In the genomic region with DNA sequence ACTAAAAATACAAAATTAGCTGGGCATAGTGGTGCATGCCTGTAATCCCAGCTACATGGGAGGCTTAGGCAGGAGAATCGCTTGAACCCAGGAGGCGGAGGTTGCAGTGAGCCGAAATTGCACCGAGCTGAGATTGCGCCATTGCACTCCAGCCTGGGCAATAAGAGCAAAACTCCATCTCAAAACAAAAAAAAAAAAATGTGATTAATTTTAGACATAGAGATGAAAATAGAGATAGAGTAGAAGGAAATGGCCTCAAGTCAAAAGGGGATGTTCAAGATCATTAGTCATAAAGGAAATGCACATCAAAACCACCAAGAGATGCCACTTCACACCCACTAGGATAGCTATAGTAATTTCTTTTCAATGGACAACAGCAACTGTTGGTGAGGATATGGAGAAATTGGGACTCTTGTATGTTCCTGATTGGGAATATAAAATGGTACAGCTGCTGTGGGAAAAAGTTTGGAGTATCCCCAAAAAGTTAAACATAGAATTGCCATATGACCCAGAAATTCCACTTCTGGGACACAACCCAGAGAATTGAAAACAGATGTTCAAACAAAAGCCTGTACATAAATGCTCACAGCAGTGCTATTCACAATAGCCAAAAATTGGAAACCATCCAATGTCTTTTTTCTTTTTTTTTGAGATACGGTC, we compare ENCODE assay signal across 8 cellular contexts. TPM values are rescaled to one million over a fixed set of nuclear protein-coding genes. Genes with fewer than 3 reads are reported as not detected.
DNase-seq lines count a peak whose midpoint lies in the region; FAIRE-seq and TF ChIP-seq lines count a peak whose summit lies in the region.

No MANE protein-coding gene starts in this region.

- H3K9me3 ChIP-seq in DOHH2 (ENCODE audit: control insufficient read depth, insufficient read depth, low read length) (no peaks in the 10 kb centered on the region), Peyer's patch (no peaks in the 10 kb centered on the region)
- no peaks in the 10 kb centered on the region for H3K9me3 ChIP-seq in CD8-positive, alpha-beta memory T cell (ENCODE audit: low read length)

- POLR2A ChIA-PET in CD8-positive, alpha-beta memory T cell (lab: Charles Lee), result no interaction called here

- peak overlapping the region in 2 of 8 donors; percentile 7 to 85 for H3K27ac Mint-ChIP-seq in CD8-positive, alpha-beta memory T cell

- no peaks in the 10 kb centered on the region for H3K27me3 Mint-ChIP-seq in CD8-positive, alpha-beta memory T cell

- no peak for TF ChIP-seq CTCF in DOHH2 (IDR thresholded peaks at IDR 0.05; ENCODE audit: low read depth, low read length, poor library complexity, severe bottlenecking)
- TF ChIP-seq CTCF in Peyer's patch (IDR thresholded peaks at IDR 0.05), result no peak

- H3K4me1 Mint-ChIP-seq in CD8-positive, alpha-beta memory T cell, result peaks cover 24 to 34% (median 33%) of the 10 kb centered on the region in 3 donors

- H3K36me3 ChIP-seq in DOHH2 (ENCODE audit: control insufficient read depth, low read length), result no peaks in the 10 kb centered on the region
- H3K36me3 ChIP-seq in Peyer's patch, result peaks cover 0 to 9% (median 0%) of the 10 kb centered on the region in 3 donors
- no peaks in the 10 kb centered on the region for H3K36me3 ChIP-seq in CD8-positive, alpha-beta memory T cell (ENCODE audit: insufficient read depth, low read length)

- no peak for FAIRE-seq in GM19239 (lab: Jason Lieb, UNC)

- no peaks in the 10 kb centered on the region for H3K9me2 ChIP-seq in DOHH2 (replicated peaks; ENCODE audit: control insufficient read depth, low read length)

- no peaks in the 10 kb centered on the region for H3K79me2 ChIP-seq in DOHH2 (ENCODE audit: control insufficient read depth, low read length)

- no peak overlapping the region for H3K4me3 ChIP-seq in DOHH2 (ENCODE audit: low read length)
- H3K4me3 ChIP-seq in Peyer's patch, result no peak overlapping the region
- no peak overlapping the region for H3K4me3 ChIP-seq in CD8-positive, alpha-beta memory T cell (ENCODE audit: low read length)

- H3K4me1 ChIP-seq in DOHH2 (ENCODE audit: control insufficient read depth, low read length) (peaks cover 9% of the 10 kb centered on the region), Peyer's patch (no peaks in the 10 kb centered on the region)
- H3K4me1 ChIP-seq in CD8-positive, alpha-beta memory T cell (ENCODE audit: insufficient read depth, low read length), result peaks cover 3% of the 10 kb centered on the region

- H3K27me3 ChIP-seq in DOHH2 (ENCODE audit: control insufficient read depth, low read length), result no peaks in the 10 kb centered on the region
- H3K27me3 ChIP-seq in Peyer's patch, result no peaks in the 10 kb centered on the region
- no peaks in the 10 kb centered on the region for H3K27me3 ChIP-seq in CD8-positive, alpha-beta memory T cell (ENCODE audit: insufficient read depth, low read length, poor library complexity, severe bottlenecking)

- H3K4me3 Mint-ChIP-seq in CD8-positive, alpha-beta memory T cell, result peak overlapping the region in 2 of 7 donors; percentile 34 to 54

- no peaks in the 10 kb centered on the region for H4K20me1 ChIP-seq in DOHH2 (ENCODE audit: control insufficient read depth, insufficient read depth, low read depth, low read length)

- no peaks in the 10 kb centered on the region for H3F3A ChIP-seq in DOHH2 (ENCODE audit: control insufficient read depth, insufficient read depth)

- H3K36me3 Mint-ChIP-seq in CD8-positive, alpha-beta memory T cell, result peaks cover 0 to 34% (median 13%) of the 10 kb centered on the region in 3 donors

- DNase-seq in LHCN-M2 (ENCODE audit: low read depth) (peak; percentile 98), amniotic stem cell (lab: John Stamatoyannopoulos, UW) (peak; percentile 41), medulla oblongata (ENCODE audit: extremely low spot score) (peak; percentile 54), GM19239 (ENCODE audit: insufficient read length, low spot score) (no peak), Peyer's patch (no peak), NCI-H82 treated with DMSO at 0.1 percent for 48 hours (lab: John Stamatoyannopoulos, UW; ENCODE audit: unreplicated experiment) (no peak)
- DNase-seq in CD8-positive, alpha-beta memory T cell, result no peak

- H3K27ac ChIP-seq in DOHH2 (ENCODE audit: low read depth, low read length) (no peak overlapping the region), Peyer's patch (peak overlapping the region in 2 of 4 donors; percentile 9 to 17)
- no peak overlapping the region for H3K27ac ChIP-seq in CD8-positive, alpha-beta memory T cell (ENCODE audit: low read depth, low read length)

- no peak for TF ChIP-seq POLR2A in Peyer's patch (IDR thresholded peaks at IDR 0.05)

- peak overlapping the region; percentile 32; the same call in 1 of the 2 replicates for H3K4me2 ChIP-seq in DOHH2 (ENCODE audit: low read length)

- H3K9me3 Mint-ChIP-seq in CD8-positive, alpha-beta memory T cell, result no peaks in the 10 kb centered on the region

- CTCF ChIA-PET in CD8-positive, alpha-beta memory T cell (lab: Charles Lee), result interaction anchor here (1.6 kb wide), 1 partner anchor 34 kb away, joined by 3 read pairs; no protein-coding TSS in a partner anchor

RNA-seq across cellular contexts. Expression of gene ABHD2, which starts 55.4 kb away (rescaled TPM):
- total RNA-seq in LHCN-M2 (2014; rRNA removed) (68.7 and 95.9 TPM in 2 replicates), Peyer's patch (100 to 1,000 TPM in 3 of 4 donors, 10 to 100 TPM in 1; 75.9 to 190 (median 121) TPM)
- polyA plus RNA-seq in LHCN-M2 (2012), result 36.2 TPM
- total RNA-seq in CD8-positive, alpha-beta memory T cell, result 10 to 100 TPM; 68.7 to 79.8 TPM
- polyA plus RNA-seq in CD8-positive, alpha-beta memory T cell, result 22.9 TPM

Comparison
In these comparisons a context has a peak if more than half of its experiments do, and no peak if none do; other contexts are left out.
1. DNase-seq: peak in LHCN-M2 (single experiment), amniotic stem cell (single experiment) and medulla oblongata (single experiment); none in GM19239 (single experiment), Peyer's patch (0 of 3), CD8-positive, alpha-beta memory T cell (0 of 5) and NCI-H82 treated with DMSO at 0.1 percent for 48 hours (single experiment).